Comparison of ENCODE assay signal across 10 cellular contexts in the genomic region with DNA sequence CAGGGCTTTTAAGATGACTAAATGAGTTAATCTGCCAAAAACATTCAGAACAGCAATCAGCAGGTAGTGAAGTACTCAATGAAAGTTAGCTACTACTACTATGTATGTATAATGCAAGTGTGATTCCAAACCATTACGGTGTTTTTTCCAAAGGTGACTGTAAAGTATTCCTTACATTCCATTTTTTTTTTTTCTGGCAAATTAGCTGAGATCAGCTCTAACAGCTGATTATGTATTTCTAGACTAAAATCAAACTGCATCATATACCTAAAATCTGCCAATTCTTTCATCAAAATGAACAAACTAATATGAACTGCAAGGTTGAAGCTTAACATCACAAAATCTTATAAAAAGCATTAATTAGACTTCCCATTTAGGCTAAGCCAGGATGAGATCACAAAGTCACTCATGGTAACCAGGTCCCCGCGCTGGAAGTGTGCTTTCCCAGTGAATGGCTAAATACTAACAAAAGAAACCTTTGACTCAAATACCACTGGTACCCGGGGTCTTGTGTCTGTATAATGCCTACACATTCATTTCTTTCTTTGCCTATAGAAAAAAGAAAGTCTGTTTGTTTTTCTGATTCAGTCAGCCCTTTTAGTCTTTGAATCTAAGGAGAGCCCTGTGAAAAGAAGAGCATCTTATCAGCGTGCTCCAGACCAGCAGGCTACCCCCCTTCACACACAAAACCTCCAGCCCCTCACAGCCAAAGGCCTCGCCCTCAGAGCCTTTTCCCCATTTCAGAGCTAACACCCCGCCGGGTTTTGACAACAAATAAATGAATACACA.
A peak's percentile ranks its signal among the peaks of the same experiment; 100 is the strongest.
DNase-seq lines count a peak whose midpoint lies in the region; ATAC-seq, FAIRE-seq and TF ChIP-seq lines count a peak whose summit lies in the region.
"Had no signal": no experiment of that assay in that cellular context is flagged by ENCODE, and none has a peak within 500 bp of the region (broad histone marks: within the 10 kb centered on the region; RNA-seq: fewer than 3 reads in every experiment).

No MANE protein-coding gene starts in this region.

- H3K9ac ChIP-seq in NT2/D1 (ENCODE audit: insufficient read length, low read depth) (no peak overlapping the region), neural cell (ENCODE audit: low read length) (no peak overlapping the region)

- H3K4me3 Mint-ChIP-seq in CD4-positive, CD25-positive, alpha-beta regulatory T cell, result peak overlapping the region; percentile 88 to 92 (median 90)

- no peak overlapping the region for H2AFZ ChIP-seq in neural cell (ENCODE audit: low read depth, low read length)

- TF ChIP-seq CTCF in neural cell (IDR thresholded peaks at IDR 0.05; ENCODE audit: poor library complexity, severe bottlenecking), result no peak

- no peak for FAIRE-seq in GM12892 (lab: Jason Lieb, UNC)

- H3K9me2 ChIP-seq in neural cell (ENCODE audit: insufficient read depth, low read length), result no peaks in the 10 kb centered on the region

- no peak for TF ChIP-seq EP300 in neural cell (conservative IDR thresholded peaks at IDR 0.05; ENCODE audit: poor library complexity, severe bottlenecking)

- H4K20me1 ChIP-seq in neural cell (ENCODE audit: insufficient read depth), result no peaks in the 10 kb centered on the region

- H3K9me3 Mint-ChIP-seq in CD4-positive, CD25-positive, alpha-beta regulatory T cell, result no peaks in the 10 kb centered on the region

- no peak overlapping the region for H3K27ac ChIP-seq in CD4-positive, CD25-positive, alpha-beta regulatory T cell (ENCODE audit: insufficient read depth, low read length, poor library complexity, severe bottlenecking)
- H3K27ac ChIP-seq in ectodermal cell (ENCODE audit: insufficient read depth, low read depth, low read length, poor library complexity, severe bottlenecking) (no peak overlapping the region), neural cell (ENCODE audit: low read length) (no peak overlapping the region)

- no peaks in the 10 kb centered on the region for H3K79me2 ChIP-seq in neural cell (replicated peaks; ENCODE audit: insufficient read depth, low read length)

- peaks cover 23 to 70% (median 57%) of the 10 kb centered on the region in 4 donors for H3K4me1 Mint-ChIP-seq in CD4-positive, CD25-positive, alpha-beta regulatory T cell

- peaks cover 3% of the 10 kb centered on the region for H3K36me3 Mint-ChIP-seq in CD4-positive, CD25-positive, alpha-beta regulatory T cell

- DNase-seq in CD4-positive, CD25-positive, alpha-beta regulatory T cell, result no peak
- DNase-seq in NT2/D1 (ENCODE audit: low read depth, low spot score) (peak; percentile 43), GM12892 (ENCODE audit: insufficient read length) (no peak), kidney tubule cell (ENCODE audit: low spot score) (no peak)
- DNase-seq: left colon, testis had no signal

- H3K27me3 Mint-ChIP-seq in CD4-positive, CD25-positive, alpha-beta regulatory T cell, result peaks cover 7% of the 10 kb centered on the region

- H3K27ac Mint-ChIP-seq in CD4-positive, CD25-positive, alpha-beta regulatory T cell, result peak overlapping the region in 2 of 3 donors; percentile 66 to 94

- H3K9me3 ChIP-seq in CD4-positive, CD25-positive, alpha-beta regulatory T cell (ENCODE audit: control insufficient read depth in 2 of 2, low read length in 2 of 2), result no peaks in the 10 kb centered on the region
- H3K9me3 ChIP-seq in NT2/D1 (ENCODE audit: insufficient read depth, low read length), result no peaks in the 10 kb centered on the region
- H3K9me3 ChIP-seq in ectodermal cell (ENCODE audit: control insufficient read depth, low read length), result no peaks in the 10 kb centered on the region
- H3K9me3 ChIP-seq in neural cell (ENCODE audit: low read length), result no peaks in the 10 kb centered on the region
- H3K9me3 ChIP-seq: testis had no signal

- no peaks in the 10 kb centered on the region for H3K36me3 ChIP-seq in CD4-positive, CD25-positive, alpha-beta regulatory T cell (ENCODE audit: control insufficient read depth, insufficient read depth, low read length)
- H3K36me3 ChIP-seq in NT2/D1 (ENCODE audit: insufficient read depth, insufficient read length, low read length), result no peaks in the 10 kb centered on the region
- no peaks in the 10 kb centered on the region for H3K36me3 ChIP-seq in ectodermal cell (ENCODE audit: control insufficient read depth, insufficient read depth, low read length)
- no peaks in the 10 kb centered on the region for H3K36me3 ChIP-seq in neural cell (ENCODE audit: insufficient read depth, low read length)

- H3K4me1 ChIP-seq in CD4-positive, CD25-positive, alpha-beta regulatory T cell (ENCODE audit: control insufficient read depth, insufficient read depth, low read length, poor library complexity, severe bottlenecking), result peaks cover 40% of the 10 kb centered on the region
- H3K4me1 ChIP-seq in NT2/D1 (ENCODE audit: insufficient read depth, insufficient read length), result peaks cover 5% of the 10 kb centered on the region
- peaks cover 24% of the 10 kb centered on the region for H3K4me1 ChIP-seq in ectodermal cell (ENCODE audit: control insufficient read depth, insufficient read depth, low read length)

- 2 to 7% methylated on average over 5 to 8 of the region's 8 CpGs for WGBS in ectodermal cell, 2 experiments

- H3K27me3 ChIP-seq in CD4-positive, CD25-positive, alpha-beta regulatory T cell (ENCODE audit: control insufficient read depth, insufficient read depth, low read length), result no peaks in the 10 kb centered on the region
- H3K27me3 ChIP-seq in NT2/D1 (ENCODE audit: insufficient read depth, insufficient read length) (no peaks in the 10 kb centered on the region), ectodermal cell (ENCODE audit: control insufficient read depth, insufficient read depth, low read length, poor library complexity, severe bottlenecking) (peaks cover 36% of the 10 kb centered on the region), neural cell (ENCODE audit: insufficient read depth, low read depth, low read length) (peaks cover 94% of the 10 kb centered on the region)
- H3K27me3 ChIP-seq: testis had no signal

- TF ChIP-seq RAD21 in neural cell (conservative IDR thresholded peaks at IDR 0.05), result no peak

- H3K4me2 ChIP-seq in neural cell (ENCODE audit: low read length), result no peak overlapping the region

- peak overlapping the region; percentile 33 for H3K4me3 ChIP-seq in CD4-positive, CD25-positive, alpha-beta regulatory T cell (ENCODE audit: low read depth, low read length)
- H3K4me3 ChIP-seq in NT2/D1 (ENCODE audit: insufficient read length, low read depth) (peak overlapping the region; percentile 66), ectodermal cell (ENCODE audit: insufficient read depth, low read depth, low read length) (peak overlapping the region; percentile 70), neural cell (ENCODE audit: low read length) (peak overlapping the region; percentile 86)

- ATAC-seq in CD4-positive, CD25-positive, alpha-beta regulatory T cell (ENCODE audit: low read depth in 2 of 2), result no peak
- ATAC-seq in HG02981 (IDR thresholded peaks at IDR 0.05; ENCODE audit: unreplicated experiment), result no peak
- ATAC-seq in GM19455 (IDR thresholded peaks at IDR 0.05; ENCODE audit: unreplicated experiment), result no peak
- ATAC-seq: left colon had no signal

- no peaks in the 10 kb centered on the region for H3F3A ChIP-seq in neural cell (ENCODE audit: insufficient read depth, low read length, poor library complexity, severe bottlenecking)

- no peak for TF ChIP-seq POLR2A in GM12892 (IDR thresholded peaks at IDR 0.05; ENCODE audit: low read depth, low read length)

TF ChIP-seq in neural cell, 6 proteins besides CTCF, POLR2A, EP300 and RAD21:
- TF ChIP-seq, protein P1, sequence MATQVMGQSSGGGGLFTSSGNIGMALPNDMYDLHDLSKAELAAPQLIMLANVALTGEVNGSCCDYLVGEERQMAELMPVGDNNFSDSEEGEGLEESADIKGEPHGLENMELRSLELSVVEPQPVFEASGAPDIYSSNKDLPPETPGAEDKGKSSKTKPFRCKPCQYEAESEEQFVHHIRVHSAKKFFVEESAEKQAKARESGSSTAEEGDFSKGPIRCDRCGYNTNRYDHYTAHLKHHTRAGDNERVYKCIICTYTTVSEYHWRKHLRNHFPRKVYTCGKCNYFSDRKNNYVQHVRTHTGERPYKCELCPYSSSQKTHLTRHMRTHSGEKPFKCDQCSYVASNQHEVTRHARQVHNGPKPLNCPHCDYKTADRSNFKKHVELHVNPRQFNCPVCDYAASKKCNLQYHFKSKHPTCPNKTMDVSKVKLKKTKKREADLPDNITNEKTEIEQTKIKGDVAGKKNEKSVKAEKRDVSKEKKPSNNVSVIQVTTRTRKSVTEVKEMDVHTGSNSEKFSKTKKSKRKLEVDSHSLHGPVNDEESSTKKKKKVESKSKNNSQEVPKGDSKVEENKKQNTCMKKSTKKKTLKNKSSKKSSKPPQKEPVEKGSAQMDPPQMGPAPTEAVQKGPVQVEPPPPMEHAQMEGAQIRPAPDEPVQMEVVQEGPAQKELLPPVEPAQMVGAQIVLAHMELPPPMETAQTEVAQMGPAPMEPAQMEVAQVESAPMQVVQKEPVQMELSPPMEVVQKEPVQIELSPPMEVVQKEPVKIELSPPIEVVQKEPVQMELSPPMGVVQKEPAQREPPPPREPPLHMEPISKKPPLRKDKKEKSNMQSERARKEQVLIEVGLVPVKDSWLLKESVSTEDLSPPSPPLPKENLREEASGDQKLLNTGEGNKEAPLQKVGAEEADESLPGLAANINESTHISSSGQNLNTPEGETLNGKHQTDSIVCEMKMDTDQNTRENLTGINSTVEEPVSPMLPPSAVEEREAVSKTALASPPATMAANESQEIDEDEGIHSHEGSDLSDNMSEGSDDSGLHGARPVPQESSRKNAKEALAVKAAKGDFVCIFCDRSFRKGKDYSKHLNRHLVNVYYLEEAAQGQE (IDR thresholded peaks at IDR 0.05; ENCODE audit: borderline replicate concordance), result no peak
- TF ChIP-seq POLR2AphosphoS5 (IDR thresholded peaks at IDR 0.05), result no peak
- TF ChIP-seq SMC3 (conservative IDR thresholded peaks at IDR 0.05; ENCODE audit: poor library complexity), result no peak
- no peak for TF ChIP-seq MXI1 (conservative IDR thresholded peaks at IDR 0.05; ENCODE audit: poor library complexity, severe bottlenecking)
- TF ChIP-seq TAF1 (IDR thresholded peaks at IDR 0.05; ENCODE audit: low read depth), result no peak
- TF ChIP-seq EZH2 (IDR thresholded peaks at IDR 0.05; ENCODE audit: borderline replicate concordance, insufficient read depth, low read length, poor library complexity, severe bottlenecking), result no peak

Comparison
In these comparisons a context has a peak if more than half of its experiments do, and no peak if none do; other contexts are left out.
1. H3K4me3 ChIP-seq: peak in every context shown above with its lines; median percentile 86 in neural cell; 70 in ectodermal cell; 66 in NT2/D1; 33 in CD4-positive, CD25-positive, alpha-beta regulatory T cell.